Comparison of ENCODE assay signal across 8 cellular contexts in genomic region chr2:108719149-108720044, GRCh38. TPM values are rescaled to one million over a fixed set of nuclear protein-coding genes. Genes with fewer than 3 reads are reported as not detected.
DNase-seq lines count a peak whose midpoint lies in the region; ATAC-seq and TF ChIP-seq lines count a peak whose summit lies in the region.

Gene RANBP2 (plus strand): TSS chr2:108719482. CDS start chr2:108719607, 125 bp downstream.

- H3K79me2 ChIP-seq in DND-41 (ENCODE audit: insufficient read depth, low read length): peaks cover 53% of the 10 kb centered on the region

- H3K36me3 ChIP-seq in DND-41 (ENCODE audit: insufficient read depth, low read length) (peaks cover 3% of the 10 kb centered on the region; the same call in 1 of the 2 replicates), KOPT-K1 (ENCODE audit: insufficient read depth, low read length) (no peaks in the 10 kb centered on the region), Peyer's patch (no peaks in the 10 kb centered on the region), muscle layer of colon (ENCODE audit: insufficient read depth, low read length) (no peaks in the 10 kb centered on the region)

- TF ChIP-seq POLR2A in Peyer's patch (IDR thresholded peaks at IDR 0.05): peak; percentile 91 to 96

- H3K27me3 ChIP-seq in DND-41 (ENCODE audit: insufficient read depth, low read length, poor library complexity) (no peaks in the 10 kb centered on the region), Peyer's patch (no peaks in the 10 kb centered on the region), muscle layer of colon (ENCODE audit: control insufficient read depth in 1 of 2, insufficient read depth in 2 of 2, low read length in 2 of 2) (no peaks in the 10 kb centered on the region)

- H3K4me1 ChIP-seq in DND-41 (ENCODE audit: insufficient read depth, low read length) (peaks cover 28% of the 10 kb centered on the region), Peyer's patch (peaks cover 0 to 13% (median 2%) of the 10 kb centered on the region in 4 donors), muscle layer of colon (ENCODE audit: insufficient read depth, low read length) (peaks cover 5% of the 10 kb centered on the region)

- peak; percentile 90 for ATAC-seq in DND-41 (ENCODE audit: insufficient read depth, low read depth)
- peak; percentile 98 for ATAC-seq in GM21825 (IDR thresholded peaks at IDR 0.05; ENCODE audit: unreplicated experiment)
- peak; percentile 100 for ATAC-seq in esophagus mucosa

- TF ChIP-seq CTCF in DND-41 (IDR thresholded peaks at IDR 0.05; ENCODE audit: borderline replicate concordance, extremely low read depth, low read length, poor library complexity, severe bottlenecking): no peak
- TF ChIP-seq CTCF in Peyer's patch (IDR thresholded peaks at IDR 0.05): peak in 1 of 6 experiments; percentile 19

- H3K4me3 ChIP-seq in DND-41 (ENCODE audit: low read depth in 1 of 2, low read length in 2 of 2): peak within 1 kb of the TSS; percentile 62 to 96; a peak in 3 of 4 replicates
- H3K4me3 ChIP-seq in Peyer's patch: peak within 1 kb of the TSS; percentile 74 to 96 (median 88)
- peak within 1 kb of the TSS; percentile 65 to 77 for H3K4me3 ChIP-seq in muscle layer of colon (ENCODE audit: low read depth in 1 of 2, low read length in 2 of 2)

- DNase-seq in DND-41: peak; percentile 94
- peak; percentile 90 to 97 (median 96) for DNase-seq in Peyer's patch
- DNase-seq in activated T-cell treated with anti-CD3 and anti-CD28 coated beads, Interleukin-2, amount 50 U/mL, for 48 hours: peak; percentile 92 to 96
- DNase-seq in stimulated activated CD8-positive, alpha-beta memory T cell treated with anti-CD3 and anti-CD28 coated beads, Interleukin-7, amount 100 ng/mL, for 1 hour (ENCODE audit: low read depth in 2 of 2): peak; percentile 85 to 90

- H3K4me2 ChIP-seq in DND-41 (ENCODE audit: insufficient read depth, low read length): peak within 1 kb of the TSS; percentile 82

- H3K9me3 ChIP-seq in DND-41 (ENCODE audit: insufficient read depth, low read length, severe bottlenecking) (no peaks in the 10 kb centered on the region), KOPT-K1 (ENCODE audit: insufficient read depth, low read length, poor library complexity, severe bottlenecking) (no peaks in the 10 kb centered on the region), Peyer's patch (no peaks in the 10 kb centered on the region), muscle layer of colon (ENCODE audit: low read length) (no peaks in the 10 kb centered on the region)

- peak within 1 kb of the TSS; percentile 96 for H2AFZ ChIP-seq in DND-41 (ENCODE audit: low read depth, low read length)

- H3K9ac ChIP-seq in DND-41 (ENCODE audit: low read depth, low read length) (peak within 1 kb of the TSS; percentile 70), muscle layer of colon (ENCODE audit: low read length) (peak within 1 kb of the TSS; percentile 41)

- H3K27ac ChIP-seq in DND-41 (ENCODE audit: low read length) (peak within 1 kb of the TSS; percentile 92), KOPT-K1 (ENCODE audit: low read depth, low read length, poor library complexity, severe bottlenecking) (peak within 1 kb of the TSS; percentile 71), Peyer's patch (peak within 1 kb of the TSS; percentile 93 to 98 (median 96)), muscle layer of colon (ENCODE audit: low read depth, low read length) (peak within 1 kb of the TSS; percentile 90)

- peaks cover 8% of the 10 kb centered on the region for H4K20me1 ChIP-seq in DND-41 (ENCODE audit: insufficient read depth, low read length)

RNA-seq across cellular contexts. Expression of gene RANBP2, which starts in this region (rescaled TPM):
- total RNA-seq in Peyer's patch (10 to 100 TPM; 49.9 to 80.0 (median 56.9) TPM), esophagus mucosa (39.2 TPM)

Comparison
In these comparisons a context has a peak if more than half of its experiments do, and no peak if none do; other contexts are left out.
1. Peak in every context shown above with its lines: DNase-seq, ATAC-seq, H3K4me3 ChIP-seq and H3K27ac ChIP-seq.